Comparison of ENCODE assay signal across 9 cellular contexts in genomic region chr7:1920266-1920681, GRCh38.
A peak's percentile ranks its signal among the peaks of the same experiment; 100 is the strongest.
DNase-seq lines count a peak whose midpoint lies in the region; ATAC-seq and TF ChIP-seq lines count a peak whose summit lies in the region.
"Had no signal": no experiment of that assay in that cellular context is flagged by ENCODE, and none has a peak within 500 bp of the region (broad histone marks: within the 10 kb centered on the region; RNA-seq: fewer than 3 reads in every experiment).

No MANE protein-coding gene starts in this region.

- H3F3A ChIP-seq in GM23248 (ENCODE audit: insufficient read depth): peaks cover 13% of the 10 kb centered on the region

- intact Hi-C loops in A673 (cut with micrococcal nuclease; ENCODE audit: unreplicated experiment): loop anchor here (5.0 kb wide), 1 partner anchor 263 kb away; no protein-coding TSS in a partner anchor

- H3K4me1 ChIP-seq in GM23248 (ENCODE audit: insufficient read depth): peaks cover 30% of the 10 kb centered on the region
- H3K4me1 ChIP-seq in A673 (ENCODE audit: insufficient read depth, low read length, poor library complexity, severe bottlenecking): peaks cover 44% of the 10 kb centered on the region
- H3K4me1 ChIP-seq in tibial nerve: peaks cover 0 to 40% (median 10%) of the 10 kb centered on the region in 4 donors

- H3K9me2 ChIP-seq in GM23248 (ENCODE audit: insufficient read depth): no peaks in the 10 kb centered on the region

- no peak for TF ChIP-seq EP300 in tibial nerve (IDR thresholded peaks at IDR 0.05)

- no TSS peak for BruUV-seq in A673 (replicated peaks; lab: Mats Ljungman, UMichigan)

- WGBS in GM23248 (ENCODE audit: low coverage in 1 of 2, low lambda C conversion rate in 2 of 2, missing lambda C conversion rate in 2 of 2), 2 experiments: 45 to 56% methylated on average over 17 to 20 of the region's 20 CpGs
- WGBS in tibial nerve, 2 donors: 53 to 55% methylated on average over 15 to 20 of the region's 20 CpGs

- peak; percentile 33 to 47 for DNase-seq in AML-193 (lab: John Stamatoyannopoulos, UW)
- DNase-seq in GM23248: peak; percentile 77
- peak; percentile 53 for DNase-seq in activated CD4-positive, CD25-positive, alpha-beta regulatory T cell treated with anti-CD3 and anti-CD28 coated beads, Interleukin-2, amount 50 U/mL, for 72 hours
- peak; percentile 51 for DNase-seq in fibroblast of villous mesenchyme (ENCODE audit: low read depth)
- no peak for DNase-seq in A673 (ENCODE audit: low spot score)
- no peak for DNase-seq in tibial nerve (ENCODE audit: low spot score in 2 of 2)
- no peak for DNase-seq in amniotic stem cell (lab: John Stamatoyannopoulos, UW)

- H3K9ac ChIP-seq in GM23248: peak overlapping the region; percentile 58

- POLR2A ChIA-PET in A673 (lab: Charles Lee; ENCODE audit: low non-redundant PET): no interaction called here

- H4K20me1 ChIP-seq in GM23248 (ENCODE audit: insufficient read depth): no peaks in the 10 kb centered on the region

- H3K4me3 ChIP-seq in GM23248 (peak overlapping the region; percentile 50), fibroblast of villous mesenchyme (ENCODE audit: low read depth, low read length) (no peak overlapping the region), A673 (ENCODE audit: low read depth, low read length, poor library complexity, severe bottlenecking) (no peak overlapping the region), tibial nerve (peak overlapping the region in 1 of 4 donors; percentile 3)
- H3K4me3 ChIP-seq: pancreas had no signal

- peaks cover 3% of the 10 kb centered on the region; the same call in 1 of the 2 replicates for H3K79me2 ChIP-seq in GM23248 (ENCODE audit: insufficient read depth)

- TF ChIP-seq POLR2A in tibial nerve (IDR thresholded peaks at IDR 0.05): no peak

- no peak overlapping the region for H2AFZ ChIP-seq in GM23248

- TF ChIP-seq CTCF in fibroblast of villous mesenchyme (IDR thresholded peaks at IDR 0.05; ENCODE audit: insufficient read depth, low read depth, low read length) (no peak), A673 (conservative IDR thresholded peaks at IDR 0.05; ENCODE audit: low read depth, low read length) (no peak), tibial nerve (IDR thresholded peaks at IDR 0.05) (no peak)

- no peak overlapping the region for H3K27ac ChIP-seq in GM23248
- no peak overlapping the region for H3K27ac ChIP-seq in A673 (ENCODE audit: low read depth, low read length, poor library complexity, severe bottlenecking)
- H3K27ac ChIP-seq in tibial nerve: no peak overlapping the region
- H3K27ac ChIP-seq: pancreas had no signal

- H3K9me3 ChIP-seq in GM23248 (ENCODE audit: low read depth) (no peaks in the 10 kb centered on the region), A673 (ENCODE audit: low read depth, low read length, poor library complexity, severe bottlenecking) (no peaks in the 10 kb centered on the region), tibial nerve (no peaks in the 10 kb centered on the region)
- H3K9me3 ChIP-seq: pancreas had no signal

- no peak for ATAC-seq in HG03520 (IDR thresholded peaks at IDR 0.05; ENCODE audit: unreplicated experiment)

- in situ Hi-C loops in GM23248 (cut with MboI): no loop called here

- no peaks in the 10 kb centered on the region for H3K27me3 ChIP-seq in GM23248 (replicated peaks; ENCODE audit: insufficient read depth)
- no peaks in the 10 kb centered on the region for H3K27me3 ChIP-seq in A673 (replicated peaks; ENCODE audit: insufficient read depth, low read depth, low read length, poor library complexity)
- H3K27me3 ChIP-seq in tibial nerve: no peaks in the 10 kb centered on the region
- H3K27me3 ChIP-seq: pancreas had no signal

- peak overlapping the region; percentile 68 for H3K4me2 ChIP-seq in GM23248 (ENCODE audit: unreplicated experiment)

- CTCF ChIA-PET in A673 (lab: Charles Lee): no interaction called here

- H3K36me3 ChIP-seq in GM23248 (ENCODE audit: low read depth) (no peaks in the 10 kb centered on the region), A673 (ENCODE audit: insufficient read depth, low read length, poor library complexity, severe bottlenecking) (no peaks in the 10 kb centered on the region), tibial nerve (peaks cover 0 to 7% (median 0%) of the 10 kb centered on the region in 3 donors)
- H3K36me3 ChIP-seq: pancreas had no signal

Comparison
In these comparisons a context has a peak if more than half of its experiments do, and no peak if none do; other contexts are left out.
1. DNase-seq: peak in AML-193 (2 of 2), GM23248 (single experiment), activated CD4-positive, CD25-positive, alpha-beta regulatory T cell treated with anti-CD3 and anti-CD28 coated beads, Interleukin-2, amount 50 U/mL, for 72 hours (single experiment) and fibroblast of villous mesenchyme (single experiment); none in A673 (single experiment), tibial nerve (0 of 2) and amniotic stem cell (single experiment).